11 cellular contexts compared by ENCODE assay signal in genomic region chr17:78125138-78125913, GRCh38. TPM values are rescaled to one million over a fixed set of nuclear protein-coding genes. Genes with fewer than 3 reads are reported as not detected.
A peak's percentile ranks its signal among the peaks of the same experiment; 100 is the strongest.
DNase-seq lines count a peak whose midpoint lies in the region; ATAC-seq and TF ChIP-seq lines count a peak whose summit lies in the region.
"Had no signal": no experiment of that assay in that cellular context is flagged by ENCODE, and none has a peak within 500 bp of the region (broad histone marks: within the 10 kb centered on the region; RNA-seq: fewer than 3 reads in every experiment).

No MANE protein-coding gene starts in this region.

- H3K36me3 ChIP-seq in upper lobe of right lung = peaks cover 51% of the 10 kb centered on the region

- ATAC-seq in Right ventricle myocardium superior (ENCODE audit: poor library complexity) = no peak
- ATAC-seq in left cardiac atrium = no peak
- ATAC-seq in upper lobe of right lung = no peak
- ATAC-seq in HG03521 (IDR thresholded peaks at IDR 0.05; ENCODE audit: unreplicated experiment) = no peak

- H3K27ac ChIP-seq in layer of hippocampus (ENCODE audit: low read depth, low read length) = peak overlapping the region; percentile 97
- H3K27ac ChIP-seq in upper lobe of right lung = peak overlapping the region; percentile 86

- TF ChIP-seq CTCF in upper lobe of right lung (IDR thresholded peaks at IDR 0.05) = no peak
- no peak for TF ChIP-seq CTCF in GM13977 (IDR thresholded peaks at IDR 0.05; ENCODE audit: extremely low read depth, insufficient read depth, missing control alignments)

- in situ Hi-C loops in GM13977 (cut with MboI; ENCODE audit: low pct_unique_long_range_greater_than_20kb, low sequenced_read_pairs, unreplicated experiment) = no loop called here

- DNase-seq in Right ventricle myocardium superior = peak; percentile 43
- DNase-seq in left cardiac atrium = no peak
- DNase-seq in activated CD8-positive, alpha-beta memory T cell treated with anti-CD3 and anti-CD28 coated beads, Interleukin-2, amount 50 U/mL, for 48 hours = peak; percentile 74
- DNase-seq in upper lobe of right lung = no peak
- no peak for DNase-seq in DMS79 (lab: John Stamatoyannopoulos, UW)
- no peak for DNase-seq in GM13977 (ENCODE audit: low spot score)
- DNase-seq: Caco-2, NCI-H1436, SHP77 had no signal

- peaks cover 42% of the 10 kb centered on the region for H3K4me1 ChIP-seq in upper lobe of right lung

- no peak overlapping the region for H3K4me3 ChIP-seq in upper lobe of right lung

- intact Hi-C loops in Right ventricle myocardium superior (cut with DNase I) (no loop called here), left cardiac atrium (cut with DNase I) (loop anchor here in 1 of 2 donors (5.0 kb wide), 1 partner anchor 52 kb away; no protein-coding TSS in a partner anchor), upper lobe of right lung (cut with DNase I) (no loop called here)

- H3K27me3 ChIP-seq in layer of hippocampus (ENCODE audit: control insufficient read depth, insufficient read depth, low read length) = no peaks in the 10 kb centered on the region
- no peaks in the 10 kb centered on the region for H3K27me3 ChIP-seq in upper lobe of right lung

- no peaks in the 10 kb centered on the region for H3K9me3 ChIP-seq in upper lobe of right lung
- H3K9me3 ChIP-seq: Caco-2 had no signal

RNA-seq across cellular contexts. Expression of gene TMC6, which starts 3.2 kb away (rescaled TPM):
- total RNA-seq in Right ventricle myocardium superior = 57.2 TPM
- total RNA-seq in left cardiac atrium = 10 to 100 TPM; 24.9 to 32.0 TPM
- total RNA-seq in upper lobe of right lung = 176 TPM

RNA-seq across cellular contexts. Expression of gene TMC8, which starts 5.2 kb away (rescaled TPM):
- total RNA-seq in Right ventricle myocardium superior (1.6 TPM), left cardiac atrium (1 to 10 TPM; 3.8 to 4.3 TPM), upper lobe of right lung (26.6 TPM)
- total RNA-seq: Caco-2 had no signal

RNA-seq across cellular contexts. Expression of gene C17orf99, which starts 20.9 kb away (rescaled TPM):
- not detected for total RNA-seq in Right ventricle myocardium superior
- not detected for total RNA-seq in left cardiac atrium
- not detected for total RNA-seq in upper lobe of right lung
- total RNA-seq: Caco-2 had no signal

RNA-seq across cellular contexts. Expression of gene SYNGR2, which starts 43.1 kb away (rescaled TPM):
- total RNA-seq in Right ventricle myocardium superior (99.8 TPM), left cardiac atrium (10 to 100 TPM; 73.4 to 84.5 TPM), upper lobe of right lung (206 TPM)

Comparison
In these comparisons a context has a peak if more than half of its experiments do, and no peak if none do; other contexts are left out.
1. DNase-seq: peak in Right ventricle myocardium superior (single experiment) and activated CD8-positive, alpha-beta memory T cell treated with anti-CD3 and anti-CD28 coated beads, Interleukin-2, amount 50 U/mL, for 48 hours (single experiment); none in left cardiac atrium (single experiment), upper lobe of right lung (single experiment), DMS79 (single experiment) and GM13977 (single experiment).